In the genomic region with DNA sequence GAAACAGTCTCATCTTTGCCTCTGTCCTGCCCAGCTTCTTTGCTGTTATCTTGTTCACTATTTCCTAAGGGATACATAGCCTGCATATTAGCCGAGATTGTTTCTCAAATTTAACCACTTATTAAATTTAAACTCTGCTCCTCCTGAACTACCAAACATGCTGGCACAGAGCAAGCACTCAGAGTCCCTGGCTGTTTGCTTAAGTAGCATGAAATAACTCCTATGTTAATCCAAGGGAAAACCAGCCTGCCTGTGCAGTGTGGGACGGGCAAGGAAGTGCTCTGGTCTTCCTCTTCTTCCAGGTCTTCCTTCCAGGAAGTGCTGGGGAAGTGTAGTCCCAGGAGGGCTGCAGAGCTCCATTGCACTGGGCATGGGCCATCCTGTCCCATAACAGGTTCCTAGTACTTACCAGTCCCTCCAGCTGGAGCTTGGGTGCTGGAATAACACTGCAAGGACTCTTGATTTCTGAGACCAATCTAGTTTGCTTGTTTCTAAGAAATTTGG, we compare ENCODE assay signal across 29 cellular contexts.
DNase-seq lines count a peak whose midpoint lies in the region; ATAC-seq and TF ChIP-seq lines count a peak whose summit lies in the region.
"Had no signal": no experiment of that assay in that cellular context is flagged by ENCODE, and none has a peak within 500 bp of the region (broad histone marks: within the 10 kb centered on the region; RNA-seq: fewer than 3 reads in every experiment).

No MANE protein-coding gene starts in this region.

- H3K4me3 Mint-ChIP-seq in T-helper 17 cell: no peak overlapping the region
- H3K4me3 Mint-ChIP-seq in T-cell: no peak overlapping the region
- H3K4me3 Mint-ChIP-seq: CD4-positive, alpha-beta T cell; H9 had no signal

- no peaks in the 10 kb centered on the region for H3K27me3 Mint-ChIP-seq in T-helper 17 cell
- H3K27me3 Mint-ChIP-seq in T-cell: no peaks in the 10 kb centered on the region
- H3K27me3 Mint-ChIP-seq: CD4-positive, alpha-beta T cell had no signal

- H3K36me3 Mint-ChIP-seq in T-helper 17 cell (ENCODE audit: low read depth) (peaks cover 9% of the 10 kb centered on the region), T-cell (peaks cover 26% of the 10 kb centered on the region)

- POLR2A ChIA-PET in T-cell (lab: Charles Lee): no interaction called here

- intact Hi-C loops in prostate gland (cut with DNase I): no loop called here

- H3K4me3 ChIP-seq in prostate gland: no peak overlapping the region
- H3K4me3 ChIP-seq: GM12878 had no signal

- H3K27ac Mint-ChIP-seq in T-helper 17 cell (peak overlapping the region; percentile 14), T-cell (no peak overlapping the region)

- H3K4me1 ChIP-seq in prostate gland (replicated peaks): no peaks in the 10 kb centered on the region
- H3K4me1 ChIP-seq: Caco-2 had no signal

- no peaks in the 10 kb centered on the region for H3K27me3 ChIP-seq in prostate gland (replicated peaks; ENCODE audit: insufficient read depth)

- DNase-seq in T-helper 17 cell (no peak), left lobe of liver (ENCODE audit: low spot score) (no peak), prostate gland (ENCODE audit: low spot score) (peak; percentile 36), cerebellar cortex (ENCODE audit: low spot score) (no peak), T-cell (no peak)
- DNase-seq: 8988T; ACHN; Caco-2; CD4-positive, alpha-beta T cell; DMS79; EL; GDM1; H9; IMR-90; NCI-H1048; NCI-H1417; NCI-H1694; NCI-H2081; NCI-H226; NCI-H510A; NCI-H69; SHP77 had no signal

- H3K4me1 Mint-ChIP-seq in T-helper 17 cell (peaks cover 14% of the 10 kb centered on the region), T-cell (peaks cover 8 to 11% (median 8%) of the 10 kb centered on the region in 3 donors)

- CTCF ChIA-PET in T-cell (lab: Charles Lee): interaction anchor here in 1 of 2 donors (1.1 kb wide), 1 partner anchor 14 kb away, joined by 3 read pairs; no protein-coding TSS in a partner anchor

- peak overlapping the region; percentile 47 for H3K27ac ChIP-seq in C4-2B
- no peak overlapping the region for H3K27ac ChIP-seq in prostate gland
- H3K27ac ChIP-seq: KMS-11, RWPE1 had no signal

- no peak for TF ChIP-seq CTCF in C4-2B (conservative IDR thresholded peaks at IDR 0.05)
- TF ChIP-seq CTCF in prostate gland (IDR thresholded peaks at IDR 0.05): no peak

- TF ChIP-seq POLR2A in prostate gland (IDR thresholded peaks at IDR 0.05): no peak

- H3K9me3 ChIP-seq in T-helper 17 cell (ENCODE audit: control insufficient read depth, low read length, poor library complexity, severe bottlenecking) (no peaks in the 10 kb centered on the region), prostate gland (no peaks in the 10 kb centered on the region)
- H3K9me3 ChIP-seq: Caco-2 had no signal

- H3K36me3 ChIP-seq in prostate gland: no peaks in the 10 kb centered on the region

- WGBS in prostate gland: 43% methylated on average over 2 of the region's 2 CpGs

- H3K9me3 Mint-ChIP-seq in T-cell: no peaks in the 10 kb centered on the region
- H3K9me3 Mint-ChIP-seq: CD4-positive, alpha-beta T cell had no signal

- no peak for ATAC-seq in T-helper 17 cell
- peak; percentile 16 for ATAC-seq in left lobe of liver
- ATAC-seq in HG03432 (IDR thresholded peaks at IDR 0.05; ENCODE audit: unreplicated experiment): no peak
- no peak for ATAC-seq in HG03342 (IDR thresholded peaks at IDR 0.05; ENCODE audit: unreplicated experiment)
- ATAC-seq in T-cell (replicated peaks in 1 of 4): no peak
- ATAC-seq: GM12878, Panc1 had no signal
